In genomic region chr1:155093938-155094621, GRCh38 we compare ENCODE assay signal across 1 cellular context.
TF ChIP-seq lines count a peak whose summit lies in the region.

No MANE protein-coding gene starts in this region.

TF ChIP-seq in HEK293, 187 proteins besides CTCF, POLR2A, EP300 and RAD21 (continued from another document):
- TF ChIP-seq SALL2 (tag by site-specific recombination; IDR thresholded peaks at IDR 0.05; ENCODE audit: borderline replicate concordance) (no peak), PATZ1 (tag by site-specific recombination; IDR thresholded peaks at IDR 0.05) (peak; percentile 88), ZNF324 (tag by site-specific recombination; IDR thresholded peaks at IDR 0.05) (0 out of 2 replicates have a peak, but pooled peaks have one; percentile 19), SCRT2 (tag by site-specific recombination; IDR thresholded peaks at IDR 0.05) (no peak), ZIC2 (tag by site-specific recombination; IDR thresholded peaks at IDR 0.05) (peak; percentile 83), ZNF404 (tag by site-specific recombination; IDR thresholded peaks at IDR 0.05) (no peak), REPIN1 (tag by site-specific recombination; IDR thresholded peaks at IDR 0.05; ENCODE audit: low read depth) (no peak), ZBTB48 (tag by site-specific recombination; IDR thresholded peaks at IDR 0.05) (peak; percentile 73), GLIS2 (tag by site-specific recombination; IDR thresholded peaks at IDR 0.05) (peak; percentile 72; the same call in 1 of the 2 replicates), HIC1 (tag by site-specific recombination; IDR thresholded peaks at IDR 0.05) (0 out of 2 replicates have a peak, but pooled peaks have one; percentile 40), SETDB1 (IDR thresholded peaks at IDR 0.05; ENCODE audit: insufficient read length, low read length) (no peak), WT1 (tag by site-specific recombination; IDR thresholded peaks at IDR 0.05) (peak; percentile 35; the same call in 1 of the 2 replicates), YY2 (tag by site-specific recombination; IDR thresholded peaks at IDR 0.05) (no peak; the same call in 1 of the 2 replicates), ZBTB10 (tag by site-specific recombination; IDR thresholded peaks at IDR 0.05) (no peak), ZNF76 (tag by site-specific recombination; IDR thresholded peaks at IDR 0.05; ENCODE audit: borderline replicate concordance, low read depth) (no peak), ZNF416 (tag by site-specific recombination; IDR thresholded peaks at IDR 0.05) (0 out of 2 replicates have a peak, but pooled peaks have one; percentile 40), ZEB2 (tag by site-specific recombination; IDR thresholded peaks at IDR 0.05) (peak; percentile 8), ZNF2 (tag by site-specific recombination; IDR thresholded peaks at IDR 0.05) (peak; percentile 56; the same call in 1 of the 2 replicates), ZNF23 (tag by site-specific recombination; IDR thresholded peaks at IDR 0.05; ENCODE audit: borderline replicate concordance) (no peak), GLI2 (tag by site-specific recombination; IDR thresholded peaks at IDR 0.05; ENCODE audit: borderline replicate concordance, low read depth) (no peak), ZNF24 (tag by site-specific recombination; IDR thresholded peaks at IDR 0.05) (0 out of 2 replicates have a peak, but pooled peaks have one; percentile 26)
